13 cellular contexts compared by ENCODE assay signal in the genomic region with DNA sequence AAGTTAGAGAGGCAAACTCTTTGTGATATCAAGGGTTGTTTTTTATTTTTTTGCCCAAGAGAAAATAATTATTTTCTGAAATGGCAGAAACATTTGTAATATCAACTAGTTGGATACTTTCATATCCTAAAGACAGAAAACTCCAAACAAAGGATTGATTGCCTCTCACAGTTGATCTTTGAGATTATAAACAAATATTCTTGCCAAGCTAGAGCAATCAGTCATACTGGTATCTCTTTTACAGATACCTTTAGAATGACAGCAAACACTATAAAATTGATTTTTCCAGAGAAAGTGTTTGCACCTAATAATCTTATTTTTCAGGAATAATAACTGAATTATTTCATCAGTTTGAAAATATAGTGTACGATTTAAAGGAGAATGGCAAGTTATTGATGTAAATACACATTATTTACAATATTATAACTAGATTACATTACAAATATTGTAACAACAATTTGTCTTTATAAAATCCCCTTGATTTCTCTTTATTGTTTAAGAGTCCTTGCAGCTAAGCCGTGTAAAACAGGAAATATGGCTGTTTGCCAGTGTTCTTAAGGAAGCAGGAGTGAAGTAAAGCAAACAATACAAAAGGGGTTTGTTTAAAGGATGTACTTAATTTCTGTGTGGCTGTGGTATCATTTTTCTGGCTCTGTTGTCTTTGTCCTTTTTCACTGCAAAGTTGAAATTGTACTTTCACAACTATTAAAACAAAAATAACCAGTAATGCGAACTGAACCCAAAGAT. TPM values are rescaled to one million over a fixed set of nuclear protein-coding genes. Genes with fewer than 3 reads are reported as not detected.
DNase-seq lines count a peak whose midpoint lies in the region; ATAC-seq and TF ChIP-seq lines count a peak whose summit lies in the region.
"Had no signal": no experiment of that assay in that cellular context is flagged by ENCODE, and none has a peak within 500 bp of the region (broad histone marks: within the 10 kb centered on the region; RNA-seq: fewer than 3 reads in every experiment).

No MANE protein-coding gene starts in this region.

- peak in 2 of 4 donors; percentile 65 to 82 for ATAC-seq in heart left ventricle
- no peak for ATAC-seq in Right ventricle myocardium inferior
- peak; percentile 45; the same call in 1 of the 3 replicates for ATAC-seq in SK-N-SH treated with all-trans-retinoic acid at 6 μM for 48 hours
- ATAC-seq in stimulated activated effector memory CD8-positive, alpha-beta T cell treated with anti-CD3 and anti-CD28 coated beads, Interleukin-12 subunit alpha, Interleukin-12 subunit beta, amount 100 ng/mL, for 72 hours, result no peak

- H3K9me3 ChIP-seq in heart left ventricle, result no peaks in the 10 kb centered on the region
- no peaks in the 10 kb centered on the region for H3K9me3 ChIP-seq in left ventricle myocardium inferior (replicated peaks)
- H3K9me3 ChIP-seq: neutrophil had no signal

- peaks cover 15% of the 10 kb centered on the region for H3K4me1 Mint-ChIP-seq in stimulated activated effector memory CD8-positive, alpha-beta T cell treated with anti-CD3 and anti-CD28 coated beads, Interleukin-12 subunit alpha, Interleukin-12 subunit beta, amount 100 ng/mL, for 72 hours
- peaks cover 11% of the 10 kb centered on the region for H3K4me1 Mint-ChIP-seq in activated naive CD4-positive, alpha-beta T cell treated with anti-CD3 and anti-CD28 coated beads for 36 hours (ENCODE audit: low read depth)

- no peaks in the 10 kb centered on the region for H3K36me3 Mint-ChIP-seq in stimulated activated effector memory CD8-positive, alpha-beta T cell treated with anti-CD3 and anti-CD28 coated beads, Interleukin-12 subunit alpha, Interleukin-12 subunit beta, amount 100 ng/mL, for 72 hours
- no peaks in the 10 kb centered on the region for H3K36me3 Mint-ChIP-seq in activated naive CD4-positive, alpha-beta T cell treated with anti-CD3 and anti-CD28 coated beads for 36 hours (ENCODE audit: low read depth)

- CTCF ChIA-PET in activated naive CD4-positive, alpha-beta T cell treated with anti-CD3 and anti-CD28 coated beads for 36 hours (lab: Charles Lee), result interaction anchor here (0.6 to 4.6 kb wide), 7 partner anchors 21 to 292 kb away, joined by 3 to 47 read pairs (median 5); no protein-coding TSS in a partner anchor

- H3K27ac ChIP-seq in heart left ventricle, result peak overlapping the region in 7 of 12 donors; percentile 1 to 53 (median 51)
- peak overlapping the region; percentile 36 for H3K27ac ChIP-seq in left ventricle myocardium inferior (replicated peaks)
- H3K27ac ChIP-seq: HL-60, neutrophil had no signal

- intact Hi-C loops in heart left ventricle (cut with DNase I), result loop anchor here in 8 of 10 donors (2.0 to 10.0 kb wide), 11 partner anchors 50 to 1150 kb away; a partner anchor contains a TSS
- intact Hi-C loops in Right ventricle myocardium inferior (cut with DNase I), result loop anchor here (5.0 to 10.0 kb wide), 4 partner anchors 50 to 440 kb away; a partner anchor contains a TSS
- intact Hi-C loops in left ventricle myocardium inferior (cut with micrococcal nuclease), result loop anchor here (5.0 to 10.0 kb wide), 2 partner anchors 140 to 287 kb away; no protein-coding TSS in a partner anchor
- intact Hi-C loops in activated naive CD4-positive, alpha-beta T cell treated with anti-CD3 and anti-CD28 coated beads for 36 hours (cut with micrococcal nuclease), result loop anchor here (10.0 kb wide), 1 partner anchor 150 kb away; no protein-coding TSS in a partner anchor

- WGBS in heart left ventricle, 4 donors, result 39 to 45% (median 41%) methylated on average over 3 of the region's 3 CpGs

- no peaks in the 10 kb centered on the region for H3K9me3 Mint-ChIP-seq in stimulated activated effector memory CD8-positive, alpha-beta T cell treated with anti-CD3 and anti-CD28 coated beads, Interleukin-12 subunit alpha, Interleukin-12 subunit beta, amount 100 ng/mL, for 72 hours
- no peaks in the 10 kb centered on the region for H3K9me3 Mint-ChIP-seq in activated naive CD4-positive, alpha-beta T cell treated with anti-CD3 and anti-CD28 coated beads for 36 hours
- H3K9me3 Mint-ChIP-seq: stimulated activated naive CD8-positive, alpha-beta T cell treated with anti-CD3 and anti-CD28 coated beads, Interleukin-15, Interleukin-2, amounts not matched to agents 100 ng/mL and 50 ng/mL, for 24 hours had no signal

- H3K27me3 ChIP-seq in heart left ventricle (no peaks in the 10 kb centered on the region), left ventricle myocardium inferior (ENCODE audit: low read depth) (no peaks in the 10 kb centered on the region)
- H3K27me3 ChIP-seq: neutrophil had no signal

- H3K36me3 ChIP-seq in heart left ventricle (no peaks in the 10 kb centered on the region), left ventricle myocardium inferior (no peaks in the 10 kb centered on the region)
- H3K36me3 ChIP-seq: neutrophil had no signal

- H3K4me3 ChIP-seq in heart left ventricle (peak overlapping the region in 3 of 12 donors; percentile 2 to 26 (median 17)), left ventricle myocardium inferior (peak overlapping the region; percentile 22)

- H3K27me3 Mint-ChIP-seq in activated naive CD4-positive, alpha-beta T cell treated with anti-CD3 and anti-CD28 coated beads for 36 hours (ENCODE audit: low read depth), result no peaks in the 10 kb centered on the region
- H3K27me3 Mint-ChIP-seq: stimulated activated naive CD8-positive, alpha-beta T cell treated with anti-CD3 and anti-CD28 coated beads, Interleukin-15, Interleukin-2, amounts not matched to agents 100 ng/mL and 50 ng/mL, for 24 hours had no signal

- H3K4me1 ChIP-seq in heart left ventricle (peaks cover 4 to 48% (median 33%) of the 10 kb centered on the region in 12 donors), left ventricle myocardium inferior (peaks cover 51% of the 10 kb centered on the region)

- no peak for TF ChIP-seq CTCF in heart left ventricle (IDR thresholded peaks at IDR 0.05)
- no peak for TF ChIP-seq CTCF in left ventricle myocardium inferior (IDR thresholded peaks at IDR 0.05; ENCODE audit: borderline replicate concordance)

- no peak for TF ChIP-seq POLR2A in heart left ventricle (IDR thresholded peaks at IDR 0.05)

- no peak overlapping the region for H3K4me3 Mint-ChIP-seq in stimulated activated effector memory CD8-positive, alpha-beta T cell treated with anti-CD3 and anti-CD28 coated beads, Interleukin-12 subunit alpha, Interleukin-12 subunit beta, amount 100 ng/mL, for 72 hours
- no peak overlapping the region for H3K4me3 Mint-ChIP-seq in activated naive CD4-positive, alpha-beta T cell treated with anti-CD3 and anti-CD28 coated beads for 36 hours
- H3K4me3 Mint-ChIP-seq: stimulated activated naive CD8-positive, alpha-beta T cell treated with anti-CD3 and anti-CD28 coated beads, Interleukin-15, Interleukin-2, amounts not matched to agents 100 ng/mL and 50 ng/mL, for 24 hours had no signal

- no peak overlapping the region for H3K27ac Mint-ChIP-seq in stimulated activated effector memory CD8-positive, alpha-beta T cell treated with anti-CD3 and anti-CD28 coated beads, Interleukin-12 subunit alpha, Interleukin-12 subunit beta, amount 100 ng/mL, for 72 hours
- no peak overlapping the region for H3K27ac Mint-ChIP-seq in activated naive CD4-positive, alpha-beta T cell treated with anti-CD3 and anti-CD28 coated beads for 36 hours
- H3K27ac Mint-ChIP-seq: stimulated activated naive CD8-positive, alpha-beta T cell treated with anti-CD3 and anti-CD28 coated beads, Interleukin-15, Interleukin-2, amounts not matched to agents 100 ng/mL and 50 ng/mL, for 24 hours had no signal

- DNase-seq in heart left ventricle (peak in 1 of 5 donors; percentile 10), Right ventricle myocardium inferior (ENCODE audit: missing footprints) (no peak), left ventricle myocardium inferior (no peak), iPS-NIHi11 (ENCODE audit: low spot score) (no peak), D341Med (ENCODE audit: low spot score) (no peak)
- no peak for DNase-seq in stimulated activated effector memory CD8-positive, alpha-beta T cell treated with anti-CD3 and anti-CD28 coated beads, Interleukin-12 subunit alpha, Interleukin-12 subunit beta, amount 100 ng/mL, for 72 hours (ENCODE audit: low spot score in 2 of 2)
- DNase-seq in activated naive CD4-positive, alpha-beta T cell treated with anti-CD3 and anti-CD28 coated beads for 36 hours, result no peak
- DNase-seq: activated CD8-positive, alpha-beta memory T cell treated with anti-CD3 and anti-CD28 coated beads, Interleukin-2, amount 50 U/mL, for 48 hours; erythroblast had no signal

TF ChIP-seq in SK-N-SH treated with all-trans-retinoic acid at 6 μM for 48 hours, 23 proteins besides CTCF, POLR2A, EP300 and RAD21:
- TF ChIP-seq, protein P1, sequence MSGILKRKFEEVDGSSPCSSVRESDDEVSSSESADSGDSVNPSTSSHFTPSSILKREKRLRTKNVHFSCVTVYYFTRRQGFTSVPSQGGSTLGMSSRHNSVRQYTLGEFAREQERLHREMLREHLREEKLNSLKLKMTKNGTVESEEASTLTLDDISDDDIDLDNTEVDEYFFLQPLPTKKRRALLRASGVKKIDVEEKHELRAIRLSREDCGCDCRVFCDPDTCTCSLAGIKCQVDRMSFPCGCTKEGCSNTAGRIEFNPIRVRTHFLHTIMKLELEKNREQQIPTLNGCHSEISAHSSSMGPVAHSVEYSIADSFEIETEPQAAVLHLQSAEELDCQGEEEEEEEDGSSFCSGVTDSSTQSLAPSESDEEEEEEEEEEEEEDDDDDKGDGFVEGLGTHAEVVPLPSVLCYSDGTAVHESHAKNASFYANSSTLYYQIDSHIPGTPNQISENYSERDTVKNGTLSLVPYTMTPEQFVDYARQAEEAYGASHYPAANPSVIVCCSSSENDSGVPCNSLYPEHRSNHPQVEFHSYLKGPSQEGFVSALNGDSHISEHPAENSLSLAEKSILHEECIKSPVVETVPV (CRISPR knock-in tag; IDR thresholded peaks at IDR 0.05), result no peak
- TF ChIP-seq CSDC2 (CRISPR knock-in tag; IDR thresholded peaks at IDR 0.05) (no peak), ARNTL (CRISPR knock-in tag; IDR thresholded peaks at IDR 0.05; ENCODE audit: borderline replicate concordance, low read depth) (no peak), GLIS3 (CRISPR knock-in tag; IDR thresholded peaks at IDR 0.05) (no peak)

RNA-seq across cellular contexts. Expression of a gene that starts 58.4 kb away (rescaled TPM):
- total RNA-seq in heart left ventricle (10 to 100 TPM; 22.8 to 36.8 (median 31.8) TPM), Right ventricle myocardium inferior (29.5 TPM), left ventricle myocardium inferior (32.7 TPM)
- 10 to 100 TPM in 1 of 2 donors, 1 to 10 TPM in 1; 4.2 to 17.7 TPM for polyA plus RNA-seq in heart left ventricle
- total RNA-seq in activated naive CD4-positive, alpha-beta T cell treated with anti-CD3 and anti-CD28 coated beads for 36 hours, result 10 to 100 TPM; 29.7 to 36.2 TPM
